In genomic region chr2:210224660-210225460, GRCh38 we compare ENCODE assay signal across 9 cellular contexts. TPM values are rescaled to one million over a fixed set of nuclear protein-coding genes. Genes with fewer than 3 reads are reported as not detected.
A peak's percentile ranks its signal among the peaks of the same experiment; 100 is the strongest.
DNase-seq lines count a peak whose midpoint lies in the region; ATAC-seq, FAIRE-seq and TF ChIP-seq lines count a peak whose summit lies in the region.
"Had no signal": no experiment of that assay in that cellular context is flagged by ENCODE, and none has a peak within 500 bp of the region (broad histone marks: within the 10 kb centered on the region; RNA-seq: fewer than 3 reads in every experiment).

TSS of gene ACADL (minus strand) at chr2:210225447. CDS start at chr2:210225263, 184 bp downstream.

- no peak within 1 kb of the TSS for H3K27ac Mint-ChIP-seq in stimulated activated naive B cell treated with anti-CD40 and anti-IgM and Interleukin-4, amounts not matched to agents 10 μg/mL and 1 μg/mL and 100 μg/mL, for 72 hours

- peaks cover 3 to 9% of the 10 kb centered on the region in 2 donors for H3K4me1 Mint-ChIP-seq in stimulated activated naive B cell treated with anti-CD40 and anti-IgM and Interleukin-4, amounts not matched to agents 10 μg/mL and 1 μg/mL and 100 μg/mL, for 72 hours

- H3K4me3 ChIP-seq in bronchial epithelial cell (ENCODE audit: low read depth, low read length): peak within 1 kb of the TSS; percentile 59

- peak within 1 kb of the TSS; percentile 38 to 47 for H3K4me3 Mint-ChIP-seq in stimulated activated naive B cell treated with anti-CD40 and anti-IgM and Interleukin-4, amounts not matched to agents 10 μg/mL and 1 μg/mL and 100 μg/mL, for 72 hours

- H3K27me3 ChIP-seq in bronchial epithelial cell (ENCODE audit: control insufficient read depth, insufficient read depth, low read length): no peaks in the 10 kb centered on the region

- H3K9me3 Mint-ChIP-seq in stimulated activated naive B cell treated with anti-CD40 and anti-IgM and Interleukin-4, amounts not matched to agents 10 μg/mL and 1 μg/mL and 100 μg/mL, for 72 hours: no peaks in the 10 kb centered on the region

- no peak for TF ChIP-seq CTCF in bronchial epithelial cell (IDR thresholded peaks at IDR 0.05; ENCODE audit: insufficient read depth, low read length, severe bottlenecking)

- intact Hi-C loops in Right ventricle myocardium inferior (cut with DNase I): no loop called here
- intact Hi-C loops in cardiac septum (cut with DNase I): no loop called here

- no peak for FAIRE-seq in bronchial epithelial cell (lab: Jason Lieb, UNC)

- no peaks in the 10 kb centered on the region for H3K36me3 Mint-ChIP-seq in stimulated activated naive B cell treated with anti-CD40 and anti-IgM and Interleukin-4, amounts not matched to agents 10 μg/mL and 1 μg/mL and 100 μg/mL, for 72 hours

- peaks cover 23 to 62% of the 10 kb centered on the region in 2 donors for H3K27me3 Mint-ChIP-seq in stimulated activated naive B cell treated with anti-CD40 and anti-IgM and Interleukin-4, amounts not matched to agents 10 μg/mL and 1 μg/mL and 100 μg/mL, for 72 hours

- DNase-seq in Right ventricle myocardium inferior (ENCODE audit: missing footprints) (peak; percentile 81), cardiac septum (ENCODE audit: low spot score) (no peak), NCI-H460 (ENCODE audit: extremely low read depth, low read depth) (peak; percentile 32), bronchial epithelial cell (ENCODE audit: low read depth) (peak; percentile 37), kidney glomerular epithelial cell (lab: John Stamatoyannopoulos, UW) (peak; percentile 9), dedifferentiated amniotic fluid mesenchymal stem cell (ENCODE audit: extremely low spot score) (no peak)
- DNase-seq in stimulated activated naive B cell treated with anti-CD40 and anti-IgM and Interleukin-4, amounts not matched to agents 10 μg/mL and 1 μg/mL and 100 μg/mL, for 72 hours: no peak

- no peaks in the 10 kb centered on the region for H3K36me3 ChIP-seq in bronchial epithelial cell (ENCODE audit: control insufficient read depth, insufficient read depth, low read length)

- ATAC-seq in Right ventricle myocardium inferior: peak; percentile 88
- ATAC-seq in stimulated activated naive B cell treated with anti-CD40 and anti-IgM and Interleukin-4, amounts not matched to agents 10 μg/mL and 1 μg/mL and 100 μg/mL, for 72 hours (replicated peaks): peak; percentile 68 to 70
- no peak for ATAC-seq in HG03521 (IDR thresholded peaks at IDR 0.05; ENCODE audit: unreplicated experiment)

RNA-seq across cellular contexts. Expression of gene ACADL, which starts in this region (rescaled TPM):
- total RNA-seq in Right ventricle myocardium inferior: 0.76 TPM
- 6.2 TPM for total RNA-seq in cardiac septum
- 0.32 and 0.66 TPM in 2 replicates for total RNA-seq in NCI-H460 (2014; rRNA removed; shearing (Covaris generic))
- polyA plus RNA-seq in NCI-H460 (2014; cell fraction: nucleus; rRNA removed): 0.44 and 1.2 TPM in 2 replicates
- 0.26 and 0.38 TPM in 2 replicates for total RNA-seq in bronchial epithelial cell
- total RNA-seq: dermis microvascular lymphatic vessel endothelial cell had no signal

Comparison
In these comparisons a context has a peak if more than half of its experiments do, and no peak if none do; other contexts are left out.
1. Peak in DNase-seq and ATAC-seq in Right ventricle myocardium inferior; RNA of the gene not detected or under 1 TPM.
2. Peak in DNase-seq and H3K4me3 ChIP-seq in bronchial epithelial cell; RNA of the gene not detected or under 1 TPM.
3. DNase-seq: peak in NCI-H460 (single experiment) and kidney glomerular epithelial cell (single experiment); none in cardiac septum (single experiment), stimulated activated naive B cell treated with anti-CD40 and anti-IgM and Interleukin-4, amounts not matched to agents 10 μg/mL and 1 μg/mL and 100 μg/mL, for 72 hours (single experiment) and dedifferentiated amniotic fluid mesenchymal stem cell (single experiment).